21 cellular contexts compared by ENCODE assay signal in the genomic region with DNA sequence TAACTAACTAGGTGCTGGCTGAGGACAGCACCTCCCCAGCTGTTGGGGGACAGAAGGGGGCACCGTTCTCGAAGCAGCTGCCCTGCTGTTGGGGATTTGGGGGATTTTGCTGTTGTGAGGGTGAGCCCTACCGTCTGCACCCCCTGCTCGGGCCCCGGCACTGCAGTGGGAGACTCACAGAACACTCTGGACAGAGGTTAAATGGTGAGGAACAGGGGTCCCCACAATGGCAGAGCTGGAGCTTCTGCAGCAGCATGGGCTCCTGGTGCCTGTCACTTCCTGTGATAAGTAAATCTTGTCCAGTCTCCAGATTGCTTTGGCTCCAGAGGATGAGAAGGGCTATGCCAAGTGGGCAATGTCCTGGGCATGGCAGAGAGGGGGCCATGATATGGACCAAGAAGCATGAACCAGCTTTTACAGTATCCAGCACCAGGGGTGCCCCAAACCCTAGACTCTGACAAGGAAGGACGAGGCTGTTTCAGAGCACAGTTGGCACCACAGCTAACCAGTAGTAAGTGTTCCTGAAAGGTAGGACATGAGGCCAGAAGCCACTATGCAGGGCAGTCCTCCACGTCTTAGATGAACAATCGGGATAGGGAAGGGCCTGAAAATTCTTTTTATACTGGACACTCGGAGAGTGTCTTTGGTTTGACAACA.
DNase-seq lines count a peak whose midpoint lies in the region; ATAC-seq, FAIRE-seq and TF ChIP-seq lines count a peak whose summit lies in the region.
"Had no signal": no experiment of that assay in that cellular context is flagged by ENCODE, and none has a peak within 500 bp of the region (broad histone marks: within the 10 kb centered on the region; RNA-seq: fewer than 3 reads in every experiment).

No MANE protein-coding gene starts in this region.

- no peaks in the 10 kb centered on the region for H3F3A ChIP-seq in SK-N-SH (replicated peaks; ENCODE audit: insufficient read depth)
- H3F3A ChIP-seq in OCI-LY1 (ENCODE audit: insufficient read depth, low read length) = no peaks in the 10 kb centered on the region

- TF ChIP-seq RAD21 in SK-N-SH (IDR thresholded peaks at IDR 0.05; ENCODE audit: low read length) (no peak), HepG2 (CRISPR knock-in tag; IDR thresholded peaks at IDR 0.05) (no peak)

- H3K4me1 ChIP-seq in SK-N-SH (ENCODE audit: control insufficient read depth in 1 of 2, insufficient read depth in 2 of 2, low read depth in 1 of 2, low read length in 1 of 2) (peaks cover 0 to 6% of the 10 kb centered on the region in 2 experiments; a peak in 3 of 4 replicates), OCI-LY1 (ENCODE audit: insufficient read depth, low read length, severe bottlenecking) (peaks cover 24% of the 10 kb centered on the region), suprapubic skin (no peaks in the 10 kb centered on the region), right cardiac atrium (ENCODE audit: control insufficient read depth, insufficient read depth, low read length) (no peaks in the 10 kb centered on the region), HepG2 (ENCODE audit: insufficient read depth, low read length) (no peaks in the 10 kb centered on the region)

- H3K4me3 ChIP-seq in SK-N-SH (ENCODE audit: low read depth in 2 of 2, low read length in 1 of 2) (no peak overlapping the region), OCI-LY1 (ENCODE audit: low read depth, low read length, poor library complexity, severe bottlenecking) (no peak overlapping the region), suprapubic skin (no peak overlapping the region), right cardiac atrium (ENCODE audit: low read length) (no peak overlapping the region), HepG2 (replicated peaks in 1 of 3; ENCODE audit: insufficient read depth in 1 of 3, low read depth in 2 of 3, low read length in 3 of 3) (no peak overlapping the region)
- H3K4me3 ChIP-seq: GM23338 had no signal

- intact Hi-C loops in right cardiac atrium (cut with DNase I) = no loop called here
- intact Hi-C loops in HepG2 (cut with micrococcal nuclease; ENCODE audit: unreplicated experiment) = no loop called here

- DNase-seq in SK-N-SH = peak; percentile 16
- DNase-seq in islet precursor cell = peak; percentile 30
- peak; percentile 24 to 37 for DNase-seq in suprapubic skin (ENCODE audit: low spot score in 2 of 2)
- no peak for DNase-seq in right cardiac atrium
- DNase-seq in HepG2 (ENCODE audit: low spot score) = no peak
- no peak for DNase-seq in NCI-H526 (lab: John Stamatoyannopoulos, UW)
- DNase-seq: activated CD4-positive, CD25-positive, alpha-beta regulatory T cell; activated naive CD4-positive, alpha-beta T cell treated with anti-CD3 and anti-CD28 coated beads, Interleukin-2, amount 50 U/mL, for 16 hours; activated T-cell treated with anti-CD3 and anti-CD28 coated beads, Interleukin-2, amount 50 U/mL, for 72 hours; amygdala; CD4-positive, alpha-beta T cell; DMS 273 treated with DMSO at 0.1 percent for 48 hours; NCI-H1105; NCI-H1930; NCI-H748 treated with DMSO at 0.1 percent for 48 hours; small intestine; stimulated activated CD4-positive, alpha-beta T cell treated with anti-CD3 and anti-CD28 coated beads, Interleukin-2, amount 100 ng/mL, for 24 hours had no signal

- in situ Hi-C loops in HepG2 (cut with HindIII; ENCODE audit: extremely low pct_ligation_motif_present, low pct_unique_long_range_greater_than_20kb) = no loop called here

- H4K20me1 ChIP-seq in SK-N-SH (ENCODE audit: insufficient read depth) = no peaks in the 10 kb centered on the region
- H4K20me1 ChIP-seq in OCI-LY1 (ENCODE audit: insufficient read depth, low read length) = no peaks in the 10 kb centered on the region
- no peaks in the 10 kb centered on the region for H4K20me1 ChIP-seq in HepG2 (ENCODE audit: insufficient read depth, low read length)

- no peaks in the 10 kb centered on the region for H3K9me2 ChIP-seq in SK-N-SH
- H3K9me2 ChIP-seq in OCI-LY1 (ENCODE audit: low read depth, low read length) = no peaks in the 10 kb centered on the region

- TF ChIP-seq CTCF in SK-N-SH (IDR thresholded peaks at IDR 0.05) (no peak), OCI-LY1 (IDR thresholded peaks at IDR 0.05; ENCODE audit: low read length) (no peak), suprapubic skin (IDR thresholded peaks at IDR 0.05) (no peak), HepG2 (CRISPR knock-in tag; IDR thresholded peaks at IDR 0.05) (no peak)

- no peak for FAIRE-seq in HepG2 (lab: Jason Lieb, UNC)
- FAIRE-seq: small intestine had no signal

- TF ChIP-seq POLR2A in suprapubic skin (IDR thresholded peaks at IDR 0.05) (no peak), HepG2 (IDR thresholded peaks at IDR 0.05; ENCODE audit: insufficient read depth in 1 of 2, low read depth in 2 of 2, low read length in 2 of 2) (no peak)

- H3K9me3 ChIP-seq in SK-N-SH (no peaks in the 10 kb centered on the region), OCI-LY1 (ENCODE audit: low read length) (no peaks in the 10 kb centered on the region), suprapubic skin (no peaks in the 10 kb centered on the region), right cardiac atrium (ENCODE audit: control insufficient read depth, low read length) (no peaks in the 10 kb centered on the region), HepG2 (ENCODE audit: low read length) (no peaks in the 10 kb centered on the region)

- H3K27me3 ChIP-seq in SK-N-SH (ENCODE audit: insufficient read depth) (no peaks in the 10 kb centered on the region), OCI-LY1 (ENCODE audit: insufficient read depth, low read length) (no peaks in the 10 kb centered on the region), suprapubic skin (no peaks in the 10 kb centered on the region), right cardiac atrium (ENCODE audit: control insufficient read depth, insufficient read depth) (no peaks in the 10 kb centered on the region), HepG2 (ENCODE audit: control insufficient read depth in 1 of 2, insufficient read depth in 2 of 2, low read length in 2 of 2) (peaks cover 2 to 3% of the 10 kb centered on the region in 2 experiments; a peak in 1 of 5 replicates)

- TF ChIP-seq EP300 in SK-N-SH (IDR thresholded peaks at IDR 0.05; ENCODE audit: borderline replicate concordance in 1 of 2, low read depth in 1 of 2, low read length in 1 of 2) (no peak), suprapubic skin (IDR thresholded peaks at IDR 0.05) (no peak), HepG2 (IDR thresholded peaks at IDR 0.05; ENCODE audit: low read depth in 2 of 2, low read length in 2 of 2) (no peak), HepG2 (CRISPR knock-in tag; IDR thresholded peaks at IDR 0.05; ENCODE audit: borderline replicate concordance) (no peak)

- H3K36me3 ChIP-seq in SK-N-SH (replicated peaks in 1 of 2; ENCODE audit: control insufficient read depth in 1 of 2, insufficient read depth in 2 of 2, low read length in 1 of 2) = no peaks in the 10 kb centered on the region
- no peaks in the 10 kb centered on the region for H3K36me3 ChIP-seq in OCI-LY1 (ENCODE audit: insufficient read depth, low read length)
- no peaks in the 10 kb centered on the region for H3K36me3 ChIP-seq in suprapubic skin
- H3K36me3 ChIP-seq in HepG2 (replicated peaks in 1 of 2; ENCODE audit: control insufficient read depth in 1 of 2, insufficient read depth in 2 of 2, low read length in 2 of 2) = no peaks in the 10 kb centered on the region

- BruUV-seq in HepG2 (replicated peaks; lab: Mats Ljungman, UMichigan) = no TSS peak

- H3K4me2 ChIP-seq in SK-N-SH (no peak overlapping the region), OCI-LY1 (ENCODE audit: low read length) (no peak overlapping the region), HepG2 (ENCODE audit: low read depth, low read length) (no peak overlapping the region)
- H3K4me2 ChIP-seq: GM23338 had no signal

- CTCF ChIA-PET in SK-N-SH (lab: Yijun Ruan, JAX) (no interaction called here), HepG2 (lab: Yijun Ruan, JAX; ENCODE audit: low intra/inter-chr PET ratio, low total read pairs) (no interaction called here)

- H3K79me2 ChIP-seq in SK-N-SH (ENCODE audit: insufficient read depth) = no peaks in the 10 kb centered on the region
- H3K79me2 ChIP-seq in OCI-LY1 (ENCODE audit: insufficient read depth, low read length) = no peaks in the 10 kb centered on the region
- no peaks in the 10 kb centered on the region for H3K79me2 ChIP-seq in HepG2 (ENCODE audit: insufficient read depth, low read length)

- 86% methylated on average over 5 of the region's 9 CpGs for WGBS in SK-N-SH (ENCODE audit: low lambda C conversion rate)
- 86% methylated on average over 6 of the region's 9 CpGs for WGBS in suprapubic skin
- 91% methylated on average over 9 of the region's 9 CpGs for WGBS in right cardiac atrium
- WGBS in HepG2 (ENCODE audit: low lambda C conversion rate) = 15% methylated on average over 8 of the region's 9 CpGs

- H3K9ac ChIP-seq in SK-N-SH (no peak overlapping the region), OCI-LY1 (ENCODE audit: low read length) (no peak overlapping the region), HepG2 (ENCODE audit: insufficient read depth, low read depth, low read length) (no peak overlapping the region)

- H2AFZ ChIP-seq in SK-N-SH (ENCODE audit: low read depth) (no peak overlapping the region), OCI-LY1 (ENCODE audit: low read length) (no peak overlapping the region), HepG2 (ENCODE audit: low read length) (no peak overlapping the region)
- H2AFZ ChIP-seq: GM23338 had no signal

- H3K27ac ChIP-seq in SK-N-SH (ENCODE audit: low read depth in 2 of 2, low read length in 1 of 2) (no peak overlapping the region), OCI-LY1 (ENCODE audit: low read depth, low read length, poor library complexity, severe bottlenecking) (peak overlapping the region; percentile 22), suprapubic skin (no peak overlapping the region), right cardiac atrium (ENCODE audit: low read length) (no peak overlapping the region), HepG2 (ENCODE audit: extremely low read length, insufficient read depth, low read length) (no peak overlapping the region)
- H3K27ac ChIP-seq: 22Rv1 had no signal

- ATAC-seq in SK-N-SH treated with all-trans-retinoic acid at 6 μM for 48 hours (no peak), right cardiac atrium (no peak), HepG2 (no peak)
- ATAC-seq: activated T-cell treated with anti-CD3 and anti-CD28 coated beads, Interleukin-2, amount 50 U/mL, for 72 hours had no signal

- POLR2A ChIA-PET in SK-N-SH (lab: Yijun Ruan, JAX) = no interaction called here
- POLR2A ChIA-PET in HepG2 (lab: Yijun Ruan, JAX) = no interaction called here

TF ChIP-seq in SK-N-SH, 30 proteins besides CTCF, POLR2A, EP300 and RAD21 (continues in another document):
- no peak for TF ChIP-seq POLR2AphosphoS5 (IDR thresholded peaks at IDR 0.05; ENCODE audit: low read depth, low read length)

TF ChIP-seq in SK-N-SH treated with all-trans-retinoic acid at 6 μM for 48 hours, 23 proteins besides CTCF, POLR2A, EP300 and RAD21 (continues in another document):
- no peak for TF ChIP-seq TCF4 (CRISPR knock-in tag; IDR thresholded peaks at IDR 0.05; ENCODE audit: borderline replicate concordance)
- no peak for TF ChIP-seq ESRRG (CRISPR knock-in tag; IDR thresholded peaks at IDR 0.05)

Comparison
In these comparisons a context has a peak if more than half of its experiments do, and no peak if none do; other contexts are left out.
1. DNase-seq: peak in SK-N-SH (single experiment), islet precursor cell (single experiment) and suprapubic skin (2 of 2); none in right cardiac atrium (0 of 3), HepG2 (single experiment) and NCI-H526 (0 of 2).